In genomic region chr12:113071063-113071426, GRCh38 we compare ENCODE assay signal across 17 cellular contexts. TPM values are rescaled to one million over a fixed set of nuclear protein-coding genes. Genes with fewer than 3 reads are reported as not detected.
DNase-seq lines count a peak whose midpoint lies in the region; ATAC-seq, FAIRE-seq and TF ChIP-seq lines count a peak whose summit lies in the region.
"Had no signal": no experiment of that assay in that cellular context is flagged by ENCODE, and none has a peak within 500 bp of the region (broad histone marks: within the 10 kb centered on the region; RNA-seq: fewer than 3 reads in every experiment).

No MANE protein-coding gene starts in this region.

- H3K4me1 ChIP-seq in BLaER1 treated with 17β-estradiol and CSF1 and Interleukin-3, amounts not matched to agents 10 nM and 100 nM: peaks cover 67 to 97% (median 81%) of the 10 kb centered on the region in 10 experiments
- peaks cover 100% of the 10 kb centered on the region for H3K4me1 ChIP-seq in OCI-LY1 (ENCODE audit: insufficient read depth, low read length, severe bottlenecking)
- peaks cover 0 to 11% (median 6%) of the 10 kb centered on the region in 4 experiments; a peak in 4 of 7 replicates for H3K4me1 ChIP-seq in H1 (replicated peaks in 1 of 4; ENCODE audit: control insufficient read depth in 3 of 4, insufficient read depth in 4 of 4, low read length in 3 of 4)

- CTCF ChIA-PET in H1 (lab: Charles Lee; ENCODE audit: partially characterized antibody): interaction anchor here (0.9 to 12.0 kb wide), 7 partner anchors 19 to 104 kb away, joined by 3 to 96 read pairs (median 4); no protein-coding TSS in a partner anchor

- peaks cover 24% of the 10 kb centered on the region for H3K4me1 Mint-ChIP-seq in nephron progenitor cell

- TF ChIP-seq RAD21 in H1 (IDR thresholded peaks at IDR 0.05 in 1 of 2, conservative IDR thresholded peaks at IDR 0.05 in 1 of 2; ENCODE audit: low read depth in 2 of 2, low read length in 2 of 2): no peak

- 0 out of 2 replicates have a peak overlapping the region, but pooled peaks have one; percentile 53 for H2AK5ac ChIP-seq in H1 (ENCODE audit: low read depth, low read length)

- H2BK15ac ChIP-seq in H1 (ENCODE audit: low read length): no peak overlapping the region

- H2BK5ac ChIP-seq in H1 (ENCODE audit: low read depth, low read length): no peak overlapping the region

- no peak overlapping the region for H4K8ac ChIP-seq in H1 (ENCODE audit: extremely low read depth, insufficient read depth, low read length)

- H3K9me3 Mint-ChIP-seq in nephron progenitor cell: no peaks in the 10 kb centered on the region
- H3K9me3 Mint-ChIP-seq: activated naive CD4-positive, alpha-beta T cell treated with anti-CD3 and anti-CD28 coated beads, Interleukin-2, amount 10 ng/mL, durations not matched to agents 7 days and 5 days had no signal

- WGBS in H1 (ENCODE audit: extremely low coverage in 1 of 2, insufficient coverage in 1 of 2, insufficient read length in 1 of 2, insufficient replicate concordance in 2 of 2, low coverage in 1 of 2, low lambda C conversion rate in 2 of 2, missing lambda C conversion rate in 1 of 2), 2 experiments: 81% methylated on average over 3 of the region's 3 CpGs; no CpG with 5 or more reads in 1 of the 2 experiments

- TF ChIP-seq POLR2A in H1 (IDR thresholded peaks at IDR 0.05; ENCODE audit: control extremely low read depth in 1 of 2, low read depth in 2 of 2, low read length in 2 of 2): no peak

- no peak overlapping the region for H2BK12ac ChIP-seq in H1 (ENCODE audit: low read depth, low read length)

- H3K9ac ChIP-seq in BLaER1 treated with 17β-estradiol and CSF1 and Interleukin-3, amounts not matched to agents 10 nM and 100 nM: peak overlapping the region in 5 of 11 experiments; percentile 25 to 66 (median 54); a peak in 5 of 22 replicates
- peak overlapping the region; percentile 66 for H3K9ac ChIP-seq in OCI-LY1 (ENCODE audit: low read length)
- H3K9ac ChIP-seq in H1 (replicated peaks in 1 of 4; ENCODE audit: extremely low read depth in 1 of 4, low read depth in 3 of 4, low read length in 3 of 4): no peak overlapping the region

- H3K23me2 ChIP-seq in H1 (ENCODE audit: low read depth, low read length): no peaks in the 10 kb centered on the region; the same call in 1 of the 2 replicates

- ATAC-seq in left colon (no peak), HG02588 (IDR thresholded peaks at IDR 0.05; ENCODE audit: unreplicated experiment) (no peak)
- ATAC-seq: Panc1 had no signal

- H3K9me3 ChIP-seq in BLaER1 treated with 17β-estradiol and CSF1 and Interleukin-3, amounts not matched to agents 10 nM and 100 nM (replicated peaks in 1 of 11): no peaks in the 10 kb centered on the region
- H3K9me3 ChIP-seq in OCI-LY1 (ENCODE audit: low read length) (no peaks in the 10 kb centered on the region), H1 (ENCODE audit: insufficient read depth in 2 of 2, low read depth in 1 of 2, low read length in 1 of 2) (no peaks in the 10 kb centered on the region)

- H3K4ac ChIP-seq in H1 (replicated peaks; ENCODE audit: insufficient read length, low read depth, low read length): no peak overlapping the region

- H3K79me1 ChIP-seq in H1 (ENCODE audit: low read depth, low read length): no peaks in the 10 kb centered on the region

- H3K36me3 ChIP-seq in BLaER1 treated with 17β-estradiol and CSF1 and Interleukin-3, amounts not matched to agents 10 nM and 100 nM: 0 out of 22 replicates have a peak, but pooled peaks cover 0 to 3% (median 0%) of the 10 kb centered on the region in 11 experiments
- peaks cover 73% of the 10 kb centered on the region; the same call in 1 of the 2 replicates for H3K36me3 ChIP-seq in OCI-LY1 (ENCODE audit: insufficient read depth, low read length)
- no peaks in the 10 kb centered on the region for H3K36me3 ChIP-seq in H1 (ENCODE audit: control insufficient read depth in 2 of 4, insufficient read depth in 4 of 4, low read length in 3 of 4)

- peak overlapping the region in 3 of 10 experiments; percentile 27 to 41 (median 37); a peak in 3 of 20 replicates for H3K4me3 ChIP-seq in BLaER1 treated with 17β-estradiol and CSF1 and Interleukin-3, amounts not matched to agents 10 nM and 100 nM
- H3K4me3 ChIP-seq in OCI-LY1 (ENCODE audit: low read depth, low read length, poor library complexity, severe bottlenecking): no peak overlapping the region
- no peak overlapping the region for H3K4me3 ChIP-seq in H1 (ENCODE audit: extremely low read depth in 1 of 4, insufficient read depth in 2 of 4, low read depth in 3 of 4, low read length in 4 of 4)
- H3K4me3 ChIP-seq: GM12878 had no signal

- H3K4me2 ChIP-seq in BLaER1 treated with 17β-estradiol and CSF1 and Interleukin-3, amounts not matched to agents 10 nM and 100 nM: peak overlapping the region; percentile 57 to 98 (median 71); a peak in 20 of 22 replicates
- H3K4me2 ChIP-seq in OCI-LY1 (ENCODE audit: low read length) (peak overlapping the region; percentile 68; the same call in 1 of the 2 replicates), H1 (ENCODE audit: insufficient read depth in 1 of 2, low read depth in 2 of 2, low read length in 2 of 2) (no peak overlapping the region)

- TF ChIP-seq CTCF in OCI-LY1 (IDR thresholded peaks at IDR 0.05; ENCODE audit: low read length) (no peak), H1 (IDR thresholded peaks at IDR 0.05; ENCODE audit: control extremely low read depth in 1 of 3, insufficient read depth in 1 of 3, low read depth in 1 of 3, low read length in 3 of 3) (no peak), nephron progenitor cell (IDR thresholded peaks at IDR 0.05) (no peak)

- H3K27me3 Mint-ChIP-seq in nephron progenitor cell (ENCODE audit: low read depth, poor library complexity): peaks cover 62% of the 10 kb centered on the region
- H3K27me3 Mint-ChIP-seq: activated naive CD4-positive, alpha-beta T cell treated with anti-CD3 and anti-CD28 coated beads, Interleukin-2, amount 10 ng/mL, durations not matched to agents 7 days and 5 days had no signal

- no peak overlapping the region for H4K5ac ChIP-seq in H1 (ENCODE audit: insufficient read length, low read depth, low read length)

- no peak overlapping the region for H2BK20ac ChIP-seq in H1 (ENCODE audit: low read length)

- H3K36me3 Mint-ChIP-seq in nephron progenitor cell (ENCODE audit: low read depth): no peaks in the 10 kb centered on the region
- H3K36me3 Mint-ChIP-seq: activated naive CD4-positive, alpha-beta T cell treated with anti-CD3 and anti-CD28 coated beads, Interleukin-2, amount 10 ng/mL, durations not matched to agents 7 days and 5 days had no signal

- H3K27me3 ChIP-seq in BLaER1 treated with 17β-estradiol and CSF1 and Interleukin-3, amounts not matched to agents 10 nM and 100 nM: no peaks in the 10 kb centered on the region
- H3K27me3 ChIP-seq in OCI-LY1 (ENCODE audit: insufficient read depth, low read length) (no peaks in the 10 kb centered on the region), H1 (replicated peaks in 1 of 4; ENCODE audit: control insufficient read depth in 3 of 4, extremely low read depth in 1 of 4, insufficient read depth in 3 of 4, low read length in 3 of 4) (no peaks in the 10 kb centered on the region; a peak in 2 of 7 replicates)

- no peak for TF ChIP-seq EP300 in H1 (IDR thresholded peaks at IDR 0.05; ENCODE audit: borderline replicate concordance in 1 of 2, low read depth in 2 of 2, low read length in 2 of 2)

- H3K27ac Mint-ChIP-seq in nephron progenitor cell: peak overlapping the region; percentile 28
- H3K27ac Mint-ChIP-seq: activated naive CD4-positive, alpha-beta T cell treated with anti-CD3 and anti-CD28 coated beads, Interleukin-2, amount 10 ng/mL, durations not matched to agents 7 days and 5 days had no signal

- no peak overlapping the region for H4K91ac ChIP-seq in H1 (replicated peaks; ENCODE audit: insufficient read length, low read length)

- H3K27ac ChIP-seq in BLaER1 treated with 17β-estradiol and CSF1 and Interleukin-3, amounts not matched to agents 10 nM and 100 nM: peak overlapping the region in 6 of 11 experiments; percentile 9 to 67 (median 56); a peak in 7 of 22 replicates
- peak overlapping the region; percentile 99 for H3K27ac ChIP-seq in OCI-LY1 (ENCODE audit: low read depth, low read length, poor library complexity, severe bottlenecking)
- H3K27ac ChIP-seq in H1 (ENCODE audit: low read depth, low read length): no peak overlapping the region

- no peak for FAIRE-seq in H1 (lab: Jason Lieb, UNC)

- H3K14ac ChIP-seq in H1 (ENCODE audit: insufficient read length): no peak overlapping the region

- no peak overlapping the region for H2BK120ac ChIP-seq in H1 (replicated peaks; ENCODE audit: low read depth, low read length)

- H3K4me3 Mint-ChIP-seq in nephron progenitor cell: no peak overlapping the region
- H3K4me3 Mint-ChIP-seq: activated naive CD4-positive, alpha-beta T cell treated with anti-CD3 and anti-CD28 coated beads, Interleukin-2, amount 10 ng/mL, durations not matched to agents 7 days and 5 days had no signal

- no peaks in the 10 kb centered on the region for H3K9me2 ChIP-seq in OCI-LY1 (ENCODE audit: low read depth, low read length)

- H4K20me1 ChIP-seq in BLaER1 treated with 17β-estradiol and CSF1 and Interleukin-3, amounts not matched to agents 10 nM and 100 nM: peaks cover 0 to 82% (median 18%) of the 10 kb centered on the region in 11 experiments; a peak in 15 of 22 replicates
- H4K20me1 ChIP-seq in OCI-LY1 (ENCODE audit: insufficient read depth, low read length) (no peaks in the 10 kb centered on the region), H1 (replicated peaks in 1 of 2; ENCODE audit: control insufficient read depth in 1 of 2, insufficient read depth in 2 of 2, low read length in 2 of 2) (no peaks in the 10 kb centered on the region)

- DNase-seq in H1 (ENCODE audit: low read depth in 1 of 2, low spot score in 2 of 2): no peak
- DNase-seq in nephron progenitor cell: no peak
- DNase-seq in cerebellum (ENCODE audit: low spot score): no peak
- DNase-seq in pons (ENCODE audit: low spot score): no peak
- DNase-seq in left colon: no peak
- DNase-seq: activated CD4-positive, alpha-beta T cell treated with anti-CD3 and anti-CD28 coated beads for 48 hours; activated naive CD4-positive, alpha-beta T cell treated with anti-CD3 and anti-CD28 coated beads, Interleukin-2, amount 10 ng/mL, durations not matched to agents 7 days and 5 days; EL; NCI-H1048; stimulated activated CD4-positive, alpha-beta T cell treated with anti-CD3 and anti-CD28 coated beads, Interleukin-1b, Interleukin-23, amount 100 ng/mL, for 48 hours; T-helper 1 cell had no signal

- H3F3A ChIP-seq in OCI-LY1 (ENCODE audit: insufficient read depth, low read length): peaks cover 31% of the 10 kb centered on the region

- no peak overlapping the region for H3K23ac ChIP-seq in H1 (ENCODE audit: insufficient read length)

- H2AFZ ChIP-seq in OCI-LY1 (ENCODE audit: low read length): no peak overlapping the region
- H2AFZ ChIP-seq in H1 (ENCODE audit: low read length): no peak overlapping the region

- H3K18ac ChIP-seq in H1 (ENCODE audit: extremely low read depth, low read length): no peak overlapping the region

- H3K79me2 ChIP-seq in OCI-LY1 (ENCODE audit: insufficient read depth, low read length): peaks cover 11% of the 10 kb centered on the region; the same call in 1 of the 2 replicates
- H3K79me2 ChIP-seq in H1 (ENCODE audit: control insufficient read depth in 1 of 2, insufficient read depth in 2 of 2, low read length in 2 of 2): no peaks in the 10 kb centered on the region

- no peak overlapping the region for H3K56ac ChIP-seq in H1 (replicated peaks; ENCODE audit: insufficient read length, low read depth, low read length)

- intact Hi-C loops in left colon (cut with DNase I, micrococcal nuclease): no loop called here

- POLR2A ChIA-PET in H1 (lab: Charles Lee; ENCODE audit: partially characterized antibody): no interaction called here

RNA-seq across cellular contexts. Expression of gene DTX1, which starts 14.5 kb away (rescaled TPM):
- 6.9 and 8.6 TPM in 2 replicates for total RNA-seq in H1 (2021; fragmentation: NEBNext Ultra II Directional; extraction: Animal tissue kit (Norgen Biotek cat#: 25700))
- polyA plus RNA-seq in H1 (2011; rRNA removed): 4.7 and 7.0 TPM in 2 replicates
- 5.3 TPM for polyA plus RNA-seq in H1 (2011; cell fraction: cytosol; rRNA removed)
- 7.4 TPM for polyA plus RNA-seq in H1 (2011; cell fraction: nucleus; rRNA removed)
- 4.1 to 7.7 TPM (median 6.1 TPM) in 4 replicates for polyA plus RNA-seq in H1 (2012, experiment 1 of 2)
- polyA plus RNA-seq in H1 (2012, experiment 2 of 2): 6.5 TPM
- 4.9 TPM for polyA plus RNA-seq in H1 (2013, experiment 1 of 2)
- polyA plus RNA-seq in H1 (2013, experiment 2 of 2): 4.6 TPM
- polyA minus RNA-seq in H1 (2011; rRNA and poly(A)+ RNA removed): 3.0 and 3.6 TPM in 2 replicates
- polyA minus RNA-seq in H1 (2011; cell fraction: cytosol; rRNA and poly(A)+ RNA removed): 5.7 TPM
- 3.8 TPM for polyA minus RNA-seq in H1 (2011; cell fraction: nucleus; rRNA and poly(A)+ RNA removed)
- 18.4 TPM for total RNA-seq in cerebellum
- total RNA-seq in left colon: 1 to 10 TPM; 1.2 to 2.3 TPM
- polyA plus RNA-seq: BJ had no signal

Comparison
In these comparisons a context has a peak if more than half of its experiments do, and no peak if none do; other contexts are left out.
1. H3K4me2 ChIP-seq: peak in BLaER1 treated with 17β-estradiol and CSF1 and Interleukin-3, amounts not matched to agents 10 nM and 100 nM (11 of 11) and OCI-LY1 (single experiment); none in H1 (0 of 2).